1 cellular context compared by ENCODE assay signal in genomic region chr6:33201935-33202334, GRCh38.
TF ChIP-seq lines count a peak whose summit lies in the region.

No MANE protein-coding gene starts in this region.

TF ChIP-seq in endothelial cell of umbilical vein, 7 proteins besides CTCF, POLR2A, EP300 and RAD21:
- TF ChIP-seq POLR2AphosphoS5 (IDR thresholded peaks at IDR 0.05; ENCODE audit: insufficient read depth, low read depth, low read length) (no peak), MAX (IDR thresholded peaks at IDR 0.05; ENCODE audit: insufficient read depth, insufficient read length) (no peak), JUN (IDR thresholded peaks at IDR 0.05; ENCODE audit: borderline replicate concordance, insufficient read depth, insufficient read length, low read depth) (no peak), FOS (IDR thresholded peaks at IDR 0.05; ENCODE audit: borderline replicate concordance, insufficient read depth, low read length) (no peak), MYC (IDR thresholded peaks at IDR 0.05; ENCODE audit: low read depth, low read length) (no peak), GATA2 (IDR thresholded peaks at IDR 0.05; ENCODE audit: insufficient read depth, insufficient read length, low read depth, low read length) (no peak), EZH2 (IDR thresholded peaks at IDR 0.05; ENCODE audit: borderline replicate concordance, low read depth, low read length, severe bottlenecking) (no peak)
